ENCODE assay signal across 10 cellular contexts in genomic region chr1:20153000-20153418, GRCh38. TPM values are rescaled to one million over a fixed set of nuclear protein-coding genes. Genes with fewer than 3 reads are reported as not detected.
A peak's percentile ranks its signal among the peaks of the same experiment; 100 is the strongest.
DNase-seq lines count a peak whose midpoint lies in the region; ATAC-seq and TF ChIP-seq lines count a peak whose summit lies in the region.
"Had no signal": no experiment of that assay in that cellular context is flagged by ENCODE, and none has a peak within 500 bp of the region (broad histone marks: within the 10 kb centered on the region; RNA-seq: fewer than 3 reads in every experiment).

No MANE protein-coding gene starts in this region.

- no peak overlapping the region for H2BK120ac ChIP-seq in mesendoderm (ENCODE audit: low read depth, low read length)

- no peak overlapping the region for H3K4me2 ChIP-seq in mesendoderm (ENCODE audit: low read length)

- intact Hi-C loops in tibial artery (cut with DNase I; ENCODE audit: low total_unique reads) = loop anchor here (1.0 to 5.0 kb wide), 2 partner anchors 176 to 234 kb away; partner anchors contain the start of gene PLA2G2A

- no peak overlapping the region for H4K5ac ChIP-seq in mesendoderm (ENCODE audit: low read length)

- no peak overlapping the region for H4K8ac ChIP-seq in mesendoderm (ENCODE audit: low read depth, low read length)

- no peak overlapping the region for H3K9ac ChIP-seq in mesendoderm (ENCODE audit: low read length)

- H3K27me3 ChIP-seq in mesendoderm (ENCODE audit: insufficient read depth, low read length, poor library complexity) (no peaks in the 10 kb centered on the region), tibial artery (peaks cover 0 to 38% of the 10 kb centered on the region in 2 donors)
- H3K27me3 ChIP-seq: ascending aorta, hepatocyte had no signal

- H3K4me3 ChIP-seq in mesendoderm (ENCODE audit: low read length) = no peak overlapping the region
- no peak overlapping the region for H3K4me3 ChIP-seq in tibial artery
- H3K4me3 ChIP-seq: hepatocyte had no signal

- H3K36me3 ChIP-seq in mesendoderm (ENCODE audit: control insufficient read depth, insufficient read depth, low read length) = no peaks in the 10 kb centered on the region
- no peaks in the 10 kb centered on the region for H3K36me3 ChIP-seq in tibial artery
- H3K36me3 ChIP-seq: ascending aorta had no signal

- peak overlapping the region; percentile 92 for H3K27ac ChIP-seq in cingulate gyrus (ENCODE audit: low read depth, low read length)
- H3K27ac ChIP-seq in mesendoderm (ENCODE audit: low read depth, low read length) = no peak overlapping the region
- no peak overlapping the region for H3K27ac ChIP-seq in tibial artery
- H3K27ac ChIP-seq: ascending aorta, hepatocyte had no signal

- no peak overlapping the region for H3K56ac ChIP-seq in mesendoderm (ENCODE audit: low read length)

- H3K4ac ChIP-seq in mesendoderm (ENCODE audit: low read depth, low read length) = no peak overlapping the region

- H3K18ac ChIP-seq in mesendoderm (ENCODE audit: low read length) = no peak overlapping the region

- H3K79me1 ChIP-seq in mesendoderm (ENCODE audit: low read length) = no peaks in the 10 kb centered on the region

- no peak for TF ChIP-seq CTCF in tibial artery (IDR thresholded peaks at IDR 0.05)

- H2BK5ac ChIP-seq in mesendoderm (ENCODE audit: low read length) = no peak overlapping the region

- no peaks in the 10 kb centered on the region for H3K79me2 ChIP-seq in mesendoderm (ENCODE audit: control insufficient read depth, insufficient read depth, low read length)
- H3K79me2 ChIP-seq: hepatocyte had no signal

- H3K4me1 ChIP-seq in mesendoderm (ENCODE audit: control insufficient read depth, low read depth, low read length) = no peaks in the 10 kb centered on the region
- H3K4me1 ChIP-seq in tibial artery = peaks cover 0 to 14% (median 8%) of the 10 kb centered on the region in 4 donors

- no peak overlapping the region for H2BK15ac ChIP-seq in mesendoderm (replicated peaks; ENCODE audit: low read depth)

- no peak for ATAC-seq in GM21515 (IDR thresholded peaks at IDR 0.05; ENCODE audit: unreplicated experiment)

- no peak overlapping the region for H3K23ac ChIP-seq in mesendoderm (ENCODE audit: low read length)

- no peak overlapping the region for H2AK5ac ChIP-seq in mesendoderm (ENCODE audit: low read length)

- WGBS in mesendoderm (ENCODE audit: extremely low coverage, insufficient coverage, low lambda C conversion rate) = no CpG with 5 or more reads among the region's 6 CpGs

- H3K9me3 ChIP-seq in tibial artery = peaks cover 0 to 6% (median 0%) of the 10 kb centered on the region in 3 donors
- H3K9me3 ChIP-seq: ascending aorta had no signal

- DNase-seq in SIG-M5 treated with dmso at 0.1 percent for 504 hours (lab: John Stamatoyannopoulos, UW; ENCODE audit: unreplicated experiment) (peak; percentile 24), SIG-M5 (lab: John Stamatoyannopoulos, UW) (no peak), mesendoderm (peak; percentile 81), tibial artery (peak; percentile 53 to 71), NCI-H526 (lab: John Stamatoyannopoulos, UW) (no peak), DMS79 treated with DMSO at 0.1 percent for 48 hours (lab: John Stamatoyannopoulos, UW) (no peak)

RNA-seq across cellular contexts. Expression of gene PLA2G2F, which starts 13.9 kb away (rescaled TPM):
- not detected for polyA plus RNA-seq in mesendoderm (2013, experiment 1 of 2)
- polyA plus RNA-seq in mesendoderm (2013, experiment 2 of 2) = not detected
- polyA plus RNA-seq: hepatocyte had no signal

RNA-seq across cellular contexts. Expression of gene UBXN10, which starts 32.9 kb away (rescaled TPM):
- 0.38 TPM for polyA plus RNA-seq in mesendoderm (2013, experiment 1 of 2)
- polyA plus RNA-seq in mesendoderm (2013, experiment 2 of 2) = 0.43 TPM

RNA-seq across cellular contexts. Expression of gene PLA2G2C, which starts 33.3 kb away (rescaled TPM):
- not detected for polyA plus RNA-seq in mesendoderm (2013, experiment 1 of 2)
- polyA plus RNA-seq in mesendoderm (2013, experiment 2 of 2) = not detected
- polyA plus RNA-seq: hepatocyte had no signal

RNA-seq across cellular contexts. Expression of gene PLA2G2D, which starts 33.7 kb away (rescaled TPM):
- polyA plus RNA-seq in mesendoderm (2013, experiment 1 of 2) = not detected
- not detected for polyA plus RNA-seq in mesendoderm (2013, experiment 2 of 2)
- polyA plus RNA-seq: hepatocyte had no signal

Comparison
In these comparisons a context has a peak if more than half of its experiments do, and no peak if none do; other contexts are left out.
1. DNase-seq: peak in SIG-M5 treated with dmso at 0.1 percent for 504 hours (single experiment), mesendoderm (single experiment) and tibial artery (2 of 2); none in SIG-M5 (single experiment), NCI-H526 (0 of 2) and DMS79 treated with DMSO at 0.1 percent for 48 hours (single experiment).